ENCODE assay signal across 1 cellular context in genomic region chr5:171295299-171295698, GRCh38.
A peak's percentile ranks its signal among the peaks of the same experiment; 100 is the strongest.
TF ChIP-seq lines count a peak whose summit lies in the region.

No MANE protein-coding gene starts in this region.

TF ChIP-seq in HEK293, 187 proteins besides CTCF, POLR2A, EP300 and RAD21 (continued from another document):
- TF ChIP-seq ZNF398 (tag by site-specific recombination; IDR thresholded peaks at IDR 0.05) (0 out of 2 replicates have a peak, but pooled peaks have one; percentile 19), ZEB2 (tag by site-specific recombination; IDR thresholded peaks at IDR 0.05) (0 out of 2 replicates have a peak, but pooled peaks have one; percentile 28), ZNF18 (tag by site-specific recombination; IDR thresholded peaks at IDR 0.05) (no peak), ZNF645 (tag by site-specific recombination; IDR thresholded peaks at IDR 0.05) (no peak), ZNF660 (tag by site-specific recombination; IDR thresholded peaks at IDR 0.05) (0 out of 2 replicates have a peak, but pooled peaks have one; percentile 43), GLIS1 (tag by site-specific recombination; IDR thresholded peaks at IDR 0.05) (peak; percentile 49), ZNF521 (tag by site-specific recombination; IDR thresholded peaks at IDR 0.05) (no peak), HOXD13 (CRISPR knock-in tag; IDR thresholded peaks at IDR 0.05; ENCODE audit: borderline replicate concordance) (no peak), ZNF624 (tag by site-specific recombination; IDR thresholded peaks at IDR 0.05) (no peak), ZNF292 (tag by site-specific recombination; IDR thresholded peaks at IDR 0.05; ENCODE audit: borderline replicate concordance, low read depth) (no peak), ZNF433 (tag by site-specific recombination; IDR thresholded peaks at IDR 0.05; ENCODE audit: low read depth) (no peak), TCF7L2 (IDR thresholded peaks at IDR 0.05; ENCODE audit: borderline replicate concordance, low read depth, low read length) (no peak), ZNF704 (tag by site-specific recombination; IDR thresholded peaks at IDR 0.05) (no peak), PATZ1 (tag by site-specific recombination; IDR thresholded peaks at IDR 0.05) (peak; percentile 72), ZNF335 (tag by site-specific recombination; conservative IDR thresholded peaks at IDR 0.05) (peak; percentile 55; the same call in 1 of the 2 replicates)
- TF ChIP-seq, protein P1, sequence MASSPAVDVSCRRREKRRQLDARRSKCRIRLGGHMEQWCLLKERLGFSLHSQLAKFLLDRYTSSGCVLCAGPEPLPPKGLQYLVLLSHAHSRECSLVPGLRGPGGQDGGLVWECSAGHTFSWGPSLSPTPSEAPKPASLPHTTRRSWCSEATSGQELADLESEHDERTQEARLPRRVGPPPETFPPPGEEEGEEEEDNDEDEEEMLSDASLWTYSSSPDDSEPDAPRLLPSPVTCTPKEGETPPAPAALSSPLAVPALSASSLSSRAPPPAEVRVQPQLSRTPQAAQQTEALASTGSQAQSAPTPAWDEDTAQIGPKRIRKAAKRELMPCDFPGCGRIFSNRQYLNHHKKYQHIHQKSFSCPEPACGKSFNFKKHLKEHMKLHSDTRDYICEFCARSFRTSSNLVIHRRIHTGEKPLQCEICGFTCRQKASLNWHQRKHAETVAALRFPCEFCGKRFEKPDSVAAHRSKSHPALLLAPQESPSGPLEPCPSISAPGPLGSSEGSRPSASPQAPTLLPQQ (tag by site-specific recombination; IDR thresholded peaks at IDR 0.05) = 0 out of 2 replicates have a peak, but pooled peaks have one; percentile 39
- TF ChIP-seq, protein P2, sequence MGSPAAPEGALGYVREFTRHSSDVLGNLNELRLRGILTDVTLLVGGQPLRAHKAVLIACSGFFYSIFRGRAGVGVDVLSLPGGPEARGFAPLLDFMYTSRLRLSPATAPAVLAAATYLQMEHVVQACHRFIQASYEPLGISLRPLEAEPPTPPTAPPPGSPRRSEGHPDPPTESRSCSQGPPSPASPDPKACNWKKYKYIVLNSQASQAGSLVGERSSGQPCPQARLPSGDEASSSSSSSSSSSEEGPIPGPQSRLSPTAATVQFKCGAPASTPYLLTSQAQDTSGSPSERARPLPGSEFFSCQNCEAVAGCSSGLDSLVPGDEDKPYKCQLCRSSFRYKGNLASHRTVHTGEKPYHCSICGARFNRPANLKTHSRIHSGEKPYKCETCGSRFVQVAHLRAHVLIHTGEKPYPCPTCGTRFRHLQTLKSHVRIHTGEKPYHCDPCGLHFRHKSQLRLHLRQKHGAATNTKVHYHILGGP (tag by site-specific recombination; IDR thresholded peaks at IDR 0.05) = no peak
- TF ChIP-seq, protein P3, sequence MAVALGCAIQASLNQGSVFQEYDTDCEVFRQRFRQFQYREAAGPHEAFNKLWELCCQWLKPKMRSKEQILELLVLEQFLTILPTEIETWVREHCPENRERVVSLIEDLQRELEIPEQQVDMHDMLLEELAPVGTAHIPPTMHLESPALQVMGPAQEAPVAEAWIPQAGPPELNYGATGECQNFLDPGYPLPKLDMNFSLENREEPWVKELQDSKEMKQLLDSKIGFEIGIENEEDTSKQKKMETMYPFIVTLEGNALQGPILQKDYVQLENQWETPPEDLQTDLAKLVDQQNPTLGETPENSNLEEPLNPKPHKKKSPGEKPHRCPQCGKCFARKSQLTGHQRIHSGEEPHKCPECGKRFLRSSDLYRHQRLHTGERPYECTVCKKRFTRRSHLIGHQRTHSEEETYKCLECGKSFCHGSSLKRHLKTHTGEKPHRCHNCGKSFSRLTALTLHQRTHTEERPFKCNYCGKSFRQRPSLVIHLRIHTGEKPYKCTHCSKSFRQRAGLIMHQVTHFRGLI (tag by site-specific recombination; IDR thresholded peaks at IDR 0.05) = no peak
- TF ChIP-seq, protein P4, sequence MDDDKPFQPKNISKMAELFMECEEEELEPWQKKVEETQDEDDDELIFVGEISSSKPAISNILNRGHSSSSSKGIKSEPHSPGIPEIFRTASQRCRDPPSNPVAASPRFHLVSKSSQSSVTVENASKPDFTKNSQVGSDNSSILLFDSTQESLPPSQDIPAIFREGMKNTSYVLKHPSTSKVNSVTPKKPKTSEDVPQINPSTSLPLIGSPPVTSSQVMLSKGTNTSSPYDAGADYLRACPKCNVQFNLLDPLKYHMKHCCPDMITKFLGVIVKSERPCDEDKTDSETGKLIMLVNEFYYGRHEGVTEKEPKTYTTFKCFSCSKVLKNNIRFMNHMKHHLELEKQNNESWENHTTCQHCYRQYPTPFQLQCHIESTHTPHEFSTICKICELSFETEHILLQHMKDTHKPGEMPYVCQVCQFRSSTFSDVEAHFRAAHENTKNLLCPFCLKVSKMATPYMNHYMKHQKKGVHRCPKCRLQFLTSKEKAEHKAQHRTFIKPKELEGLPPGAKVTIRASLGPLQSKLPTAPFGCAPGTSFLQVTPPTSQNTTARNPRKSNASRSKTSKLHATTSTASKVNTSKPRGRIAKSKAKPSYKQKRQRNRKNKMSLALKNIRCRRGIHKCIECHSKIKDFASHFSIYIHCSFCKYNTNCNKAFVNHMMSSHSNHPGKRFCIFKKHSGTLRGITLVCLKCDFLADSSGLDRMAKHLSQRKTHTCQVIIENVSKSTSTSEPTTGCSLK (tag by site-specific recombination; IDR thresholded peaks at IDR 0.05) = no peak
- TF ChIP-seq, protein P5, sequence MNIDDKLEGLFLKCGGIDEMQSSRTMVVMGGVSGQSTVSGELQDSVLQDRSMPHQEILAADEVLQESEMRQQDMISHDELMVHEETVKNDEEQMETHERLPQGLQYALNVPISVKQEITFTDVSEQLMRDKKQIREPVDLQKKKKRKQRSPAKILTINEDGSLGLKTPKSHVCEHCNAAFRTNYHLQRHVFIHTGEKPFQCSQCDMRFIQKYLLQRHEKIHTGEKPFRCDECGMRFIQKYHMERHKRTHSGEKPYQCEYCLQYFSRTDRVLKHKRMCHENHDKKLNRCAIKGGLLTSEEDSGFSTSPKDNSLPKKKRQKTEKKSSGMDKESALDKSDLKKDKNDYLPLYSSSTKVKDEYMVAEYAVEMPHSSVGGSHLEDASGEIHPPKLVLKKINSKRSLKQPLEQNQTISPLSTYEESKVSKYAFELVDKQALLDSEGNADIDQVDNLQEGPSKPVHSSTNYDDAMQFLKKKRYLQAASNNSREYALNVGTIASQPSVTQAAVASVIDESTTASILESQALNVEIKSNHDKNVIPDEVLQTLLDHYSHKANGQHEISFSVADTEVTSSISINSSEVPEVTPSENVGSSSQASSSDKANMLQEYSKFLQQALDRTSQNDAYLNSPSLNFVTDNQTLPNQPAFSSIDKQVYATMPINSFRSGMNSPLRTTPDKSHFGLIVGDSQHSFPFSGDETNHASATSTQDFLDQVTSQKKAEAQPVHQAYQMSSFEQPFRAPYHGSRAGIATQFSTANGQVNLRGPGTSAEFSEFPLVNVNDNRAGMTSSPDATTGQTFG (tag by site-specific recombination; IDR thresholded peaks at IDR 0.05; ENCODE audit: borderline replicate concordance) = no peak
TF ChIP-seq in HEK293: peak in this region for 8.
